ENCODE assay signal across 17 cellular contexts in the genomic region with DNA sequence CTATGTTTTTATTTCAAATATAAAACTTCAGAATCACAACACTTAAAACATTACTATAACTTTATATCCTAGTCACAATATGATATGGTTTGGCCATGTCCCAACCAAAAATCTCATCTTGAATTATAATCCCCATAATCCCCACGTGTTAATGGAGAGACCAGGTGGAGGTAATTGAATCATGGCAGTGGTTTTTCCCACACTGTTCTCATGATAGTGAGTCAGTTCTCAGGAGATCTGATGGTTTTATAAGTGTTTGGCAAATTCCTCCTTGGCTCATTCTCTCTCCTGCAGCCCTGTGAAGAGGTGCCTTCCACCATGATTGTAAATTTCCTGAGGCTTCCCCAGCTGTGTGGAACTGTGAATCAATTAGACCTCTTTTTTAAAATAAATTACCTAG.
"Had no signal": no experiment of that assay in that cellular context is flagged by ENCODE, and none has a peak within 500 bp of the region (broad histone marks: within the 10 kb centered on the region; RNA-seq: fewer than 3 reads in every experiment).

No MANE protein-coding gene starts in this region.

- H3K27me3 ChIP-seq: spleen, upper lobe of left lung had no signal

- DNase-seq: activated CD4-positive, alpha-beta T cell treated with anti-CD3 and anti-CD28 coated beads, Interleukin-2, amount 10 ng/mL, durations not matched to agents 7 days and 5 days; activated CD4-positive, CD25-positive, alpha-beta regulatory T cell treated with anti-CD3 and anti-CD28 coated beads, Interleukin-2, amount 50 U/mL, for 72 hours; activated CD8-positive, alpha-beta memory T cell treated with anti-CD3 and anti-CD28 coated beads, Interleukin-2, amount 10 ng/mL, durations not matched to agents 7 days and 5 days; activated CD8-positive, alpha-beta T cell treated with anti-CD3 and anti-CD28 coated beads for 36 hours; activated naive CD8-positive, alpha-beta T cell treated with anti-CD3 and anti-CD28 coated beads for 36 hours; activated T-cell treated with anti-CD3 and anti-CD28 coated beads, Interleukin-2, amount 50 U/mL, for 1 hour; amniotic stem cell; foreskin fibroblast; left ventricle myocardium inferior; natural killer cell; spleen; stimulated activated CD4-positive, alpha-beta T cell treated with anti-CD3 and anti-CD28 coated beads, Interleukin-4, amount 100 ng/mL, for 1 hour; stimulated activated naive CD4-positive, alpha-beta T cell; T-helper 2 cell; upper lobe of left lung; WERI-Rb-1 had no signal

- H3K9me3 ChIP-seq: left ventricle myocardium inferior, spleen, thoracic aorta, upper lobe of left lung had no signal

- ATAC-seq: activated CD8-positive, alpha-beta memory T cell treated with anti-CD3 and anti-CD28 coated beads, Interleukin-2, amount 10 ng/mL, durations not matched to agents 7 days and 5 days; activated CD8-positive, alpha-beta T cell treated with anti-CD3 and anti-CD28 coated beads for 36 hours; natural killer cell had no signal

- H3K4me3 ChIP-seq: left ventricle myocardium inferior, spleen, thoracic aorta, upper lobe of left lung had no signal

- H3K36me3 ChIP-seq: left ventricle myocardium inferior, spleen, thoracic aorta, upper lobe of left lung, WERI-Rb-1 had no signal

- H3K27ac ChIP-seq: left ventricle myocardium inferior, spleen, thoracic aorta, upper lobe of left lung, WERI-Rb-1 had no signal
